In the genomic region with DNA sequence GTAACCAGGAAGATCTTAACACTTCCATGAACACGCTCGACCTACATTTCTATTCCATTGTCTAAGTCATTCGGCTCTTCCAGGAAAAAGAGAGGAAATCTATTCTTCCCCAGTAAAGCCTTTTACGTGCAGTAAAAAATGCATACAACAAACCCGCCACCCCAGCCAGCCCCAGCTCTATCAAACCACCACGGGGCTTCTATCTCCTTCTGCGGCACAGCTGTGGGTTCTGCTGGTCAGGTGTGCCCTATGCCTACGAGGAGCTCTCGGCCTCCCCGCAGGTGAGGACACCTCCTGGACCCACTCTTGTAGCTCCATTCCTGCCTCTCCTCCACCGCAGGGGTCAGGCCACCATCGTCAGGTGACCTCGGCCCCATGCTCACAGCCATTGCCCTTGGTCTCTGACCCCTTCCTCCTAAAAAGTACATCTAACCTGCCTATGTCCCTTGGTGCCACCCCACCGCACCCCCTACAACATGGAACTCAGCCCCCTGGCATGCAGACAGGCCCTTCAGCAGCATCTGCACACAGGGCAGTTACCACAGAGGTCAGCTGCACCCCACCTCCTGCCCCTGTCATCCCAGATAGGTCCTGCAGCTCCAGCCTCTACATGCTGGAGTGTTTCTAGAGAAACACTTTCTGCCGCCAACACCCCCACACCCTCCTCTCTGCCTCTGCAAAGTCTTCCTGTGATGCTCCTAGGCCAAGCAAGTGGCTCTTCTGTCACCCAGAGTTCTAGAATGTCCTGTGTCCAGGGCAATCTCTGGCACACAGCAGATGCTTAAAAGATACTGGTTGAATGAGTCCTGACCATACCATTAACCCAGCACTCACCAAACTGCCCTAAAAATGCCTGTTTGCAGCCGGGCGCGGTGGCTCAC, we compare ENCODE assay signal across 1 cellular context.
TF ChIP-seq lines count a peak whose summit lies in the region.

No MANE protein-coding gene starts in this region.

TF ChIP-seq in GM23338, 12 proteins besides CTCF, POLR2A, EP300 and RAD21:
- TF ChIP-seq NANOG (IDR thresholded peaks at IDR 0.05; ENCODE audit: borderline replicate concordance), result no peak
TF ChIP-seq in GM23338: peak in this region for 0.
